ENCODE assay signal across 31 cellular contexts in the genomic region with DNA sequence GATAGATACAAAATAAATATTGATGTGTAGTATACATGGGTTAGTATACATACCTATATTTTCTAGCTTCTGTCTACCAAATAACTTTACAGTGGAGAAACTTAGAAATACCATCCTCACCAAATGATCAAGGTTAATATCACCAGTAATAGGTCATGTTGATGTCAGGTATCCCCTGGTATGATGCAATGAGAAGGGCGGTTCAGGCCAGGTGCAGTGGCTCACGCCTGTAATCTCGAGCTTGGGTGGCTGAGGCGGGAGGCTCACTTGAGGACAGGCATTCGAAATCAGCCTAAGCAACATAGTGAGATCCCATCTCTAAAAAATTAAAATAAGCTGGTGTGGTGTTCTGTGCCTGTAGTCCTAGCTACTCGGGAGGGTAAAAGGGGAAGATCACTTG. TPM values are rescaled to one million over a fixed set of nuclear protein-coding genes. Genes with fewer than 3 reads are reported as not detected.
A peak's percentile ranks its signal among the peaks of the same experiment; 100 is the strongest.
DNase-seq lines count a peak whose midpoint lies in the region; ATAC-seq, FAIRE-seq and TF ChIP-seq lines count a peak whose summit lies in the region.
"Had no signal": no experiment of that assay in that cellular context is flagged by ENCODE, and none has a peak within 500 bp of the region (broad histone marks: within the 10 kb centered on the region; RNA-seq: fewer than 3 reads in every experiment).

No MANE protein-coding gene starts in this region.

- H3K4me1 ChIP-seq in H1 (replicated peaks in 1 of 4; ENCODE audit: control insufficient read depth in 3 of 4, insufficient read depth in 4 of 4, low read length in 3 of 4), result no peaks in the 10 kb centered on the region; a peak in 1 of 7 replicates

- no peak overlapping the region for H3K4me3 ChIP-seq in H1 (ENCODE audit: extremely low read depth in 1 of 4, insufficient read depth in 2 of 4, low read depth in 3 of 4, low read length in 4 of 4)
- H3K4me3 ChIP-seq: BLaER1, GM12878 had no signal

- H3K9me3 ChIP-seq in H1 (ENCODE audit: insufficient read depth in 2 of 2, low read depth in 1 of 2, low read length in 1 of 2), result no peaks in the 10 kb centered on the region
- H3K9me3 ChIP-seq: BE2C had no signal

- no peak overlapping the region for H4K91ac ChIP-seq in H1 (replicated peaks; ENCODE audit: insufficient read length, low read length)

- H3K56ac ChIP-seq in H1 (replicated peaks; ENCODE audit: insufficient read length, low read depth, low read length), result no peak overlapping the region

- H2BK120ac ChIP-seq in H1 (replicated peaks; ENCODE audit: low read depth, low read length), result no peak overlapping the region

- H3K27ac ChIP-seq in H1 (ENCODE audit: low read depth, low read length), result no peak overlapping the region
- H3K27ac ChIP-seq: BLaER1 had no signal

- no peak for DNase-seq in H1 (ENCODE audit: low read depth in 1 of 2, low spot score in 2 of 2)
- DNase-seq in left lobe of liver (ENCODE audit: low spot score), result peak; percentile 12
- DNase-seq in posterior vena cava (ENCODE audit: low spot score), result peak; percentile 67
- DNase-seq in activated CD4-positive, alpha-beta T cell treated with anti-CD3 and anti-CD28 coated beads for 4 hours, result no peak
- DNase-seq in GM19238 (ENCODE audit: insufficient read length, low spot score), result no peak
- DNase-seq: 8988T; ACHN; BE2C; C1 segment of cervical spinal cord; CD4-positive, alpha-beta memory T cell; CD4-positive, CD25-positive, alpha-beta regulatory T cell; CD8-positive, alpha-beta memory T cell; COR-L47; DMS 273 treated with DMSO at 0.1 percent for 48 hours; DMS153; DMS53; DMS79; DND-41; EL; GDM1 had no signal

- no peak overlapping the region for H3K23ac ChIP-seq in H1 (ENCODE audit: insufficient read length)

- TF ChIP-seq CTCF in H1 (IDR thresholded peaks at IDR 0.05; ENCODE audit: control extremely low read depth in 1 of 3, insufficient read depth in 1 of 3, low read depth in 1 of 3, low read length in 3 of 3), result no peak

- no peaks in the 10 kb centered on the region for H4K20me1 ChIP-seq in H1 (replicated peaks in 1 of 2; ENCODE audit: control insufficient read depth in 1 of 2, insufficient read depth in 2 of 2, low read length in 2 of 2)
- H4K20me1 ChIP-seq: BLaER1 had no signal

- no peak for ATAC-seq in left lobe of liver
- ATAC-seq: GM12878 had no signal

- H3K36me3 ChIP-seq in H1 (ENCODE audit: control insufficient read depth in 2 of 4, insufficient read depth in 4 of 4, low read length in 3 of 4), result no peaks in the 10 kb centered on the region
- H3K36me3 ChIP-seq: BE2C, BLaER1 had no signal

- POLR2A ChIA-PET in H1 (lab: Charles Lee; ENCODE audit: partially characterized antibody), result interaction anchor here (1.6 kb wide), 1 partner anchor 10 kb away, joined by 3 read pairs; no protein-coding TSS in a partner anchor

- no peak overlapping the region for H2BK5ac ChIP-seq in H1 (ENCODE audit: low read depth, low read length)

- no peak overlapping the region for H4K8ac ChIP-seq in H1 (ENCODE audit: extremely low read depth, insufficient read depth, low read length)

- WGBS in H1 (ENCODE audit: extremely low coverage in 1 of 2, insufficient coverage in 1 of 2, insufficient read length in 1 of 2, insufficient replicate concordance in 2 of 2, low coverage in 1 of 2, low lambda C conversion rate in 2 of 2, missing lambda C conversion rate in 1 of 2), 2 experiments, result 82% methylated on average over 6 of the region's 6 CpGs; no CpG with 5 or more reads in 1 of the 2 experiments

- no peak for TF ChIP-seq POLR2A in H1 (IDR thresholded peaks at IDR 0.05; ENCODE audit: control extremely low read depth in 1 of 2, low read depth in 2 of 2, low read length in 2 of 2)

- FAIRE-seq in H1 (lab: Jason Lieb, UNC), result no peak
- FAIRE-seq: A204.1, GM12878, GM12892, GM18507, GM19239 had no signal

- H3K79me2 ChIP-seq in H1 (ENCODE audit: control insufficient read depth in 1 of 2, insufficient read depth in 2 of 2, low read length in 2 of 2), result no peaks in the 10 kb centered on the region

- no peak overlapping the region for H4K5ac ChIP-seq in H1 (ENCODE audit: insufficient read length, low read depth, low read length)

- no peaks in the 10 kb centered on the region for H3K79me1 ChIP-seq in H1 (ENCODE audit: low read depth, low read length)

- H3K27me3 ChIP-seq in H1 (replicated peaks in 1 of 4; ENCODE audit: control insufficient read depth in 3 of 4, extremely low read depth in 1 of 4, insufficient read depth in 3 of 4, low read length in 3 of 4), result no peaks in the 10 kb centered on the region
- H3K27me3 ChIP-seq: BE2C, BLaER1 had no signal

- TF ChIP-seq EP300 in H1 (IDR thresholded peaks at IDR 0.05; ENCODE audit: borderline replicate concordance in 1 of 2, low read depth in 2 of 2, low read length in 2 of 2), result no peak

- H3K9ac ChIP-seq in H1 (replicated peaks in 1 of 4; ENCODE audit: extremely low read depth in 1 of 4, low read depth in 3 of 4, low read length in 3 of 4), result no peak overlapping the region
- H3K9ac ChIP-seq: BLaER1 had no signal

- H2AK5ac ChIP-seq in H1 (ENCODE audit: low read depth, low read length), result no peak overlapping the region

- no peak overlapping the region for H3K18ac ChIP-seq in H1 (ENCODE audit: extremely low read depth, low read length)

- no peak for TF ChIP-seq RAD21 in H1 (IDR thresholded peaks at IDR 0.05 in 1 of 2, conservative IDR thresholded peaks at IDR 0.05 in 1 of 2; ENCODE audit: low read depth in 2 of 2, low read length in 2 of 2)

- no peak overlapping the region for H2AFZ ChIP-seq in H1 (ENCODE audit: low read length)

- intact Hi-C loops in posterior vena cava (cut with DNase I), result no loop called here

- CTCF ChIA-PET in H1 (lab: Charles Lee; ENCODE audit: partially characterized antibody), result interaction anchor here (0.6 to 17.4 kb wide), 7 partner anchors 9 to 140 kb away, joined by 3 to 367 read pairs (median 3); no protein-coding TSS in a partner anchor

- H3K4me2 ChIP-seq in H1 (ENCODE audit: insufficient read depth in 1 of 2, low read depth in 2 of 2, low read length in 2 of 2), result no peak overlapping the region
- H3K4me2 ChIP-seq: BLaER1 had no signal

- H2BK15ac ChIP-seq in H1 (ENCODE audit: low read length), result no peak overlapping the region

- H3K4ac ChIP-seq in H1 (replicated peaks; ENCODE audit: insufficient read length, low read depth, low read length), result no peak overlapping the region

- no peak overlapping the region for H2BK20ac ChIP-seq in H1 (ENCODE audit: low read length)

- H3K23me2 ChIP-seq in H1 (ENCODE audit: low read depth, low read length), result no peaks in the 10 kb centered on the region

- H3K14ac ChIP-seq in H1 (ENCODE audit: insufficient read length), result no peak overlapping the region

- no peak overlapping the region for H2BK12ac ChIP-seq in H1 (ENCODE audit: low read depth, low read length)

TF ChIP-seq in H1, 55 proteins besides CTCF, POLR2A, EP300 and RAD21:
- TF ChIP-seq CEBPB (IDR thresholded peaks at IDR 0.05; ENCODE audit: low read depth, low read length) (peak; percentile 49; the same call in 1 of the 2 replicates), TAF1 (IDR thresholded peaks at IDR 0.05; ENCODE audit: low read depth, low read length) (no peak)
TF ChIP-seq in H1: peak in this region for 1.

RNA-seq across cellular contexts. Expression of a gene that starts 38.6 kb away (rescaled TPM):
- total RNA-seq in H1 (2021; fragmentation: NEBNext Ultra II Directional; extraction: Animal tissue kit (Norgen Biotek cat#: 25700)), result not detected in 2 replicates
- not detected in 2 replicates for polyA plus RNA-seq in H1 (2011; rRNA removed)
- polyA plus RNA-seq in H1 (2011; cell fraction: cytosol; rRNA removed), result not detected
- not detected for polyA plus RNA-seq in H1 (2011; cell fraction: nucleus; rRNA removed)
- polyA plus RNA-seq in H1 (2012, experiment 1 of 2), result not detected in 4 replicates
- polyA plus RNA-seq in H1 (2012, experiment 2 of 2), result not detected
- not detected for polyA plus RNA-seq in H1 (2013, experiment 1 of 2)
- polyA plus RNA-seq in H1 (2013, experiment 2 of 2), result not detected
- not detected in 2 replicates for polyA minus RNA-seq in H1 (2011; rRNA and poly(A)+ RNA removed)
- polyA minus RNA-seq in H1 (2011; cell fraction: cytosol; rRNA and poly(A)+ RNA removed), result not detected
- polyA minus RNA-seq in H1 (2011; cell fraction: nucleus; rRNA and poly(A)+ RNA removed), result not detected
- total RNA-seq in left lobe of liver (not detected), posterior vena cava (not detected)
- total RNA-seq: A673; CD4-positive, alpha-beta memory T cell; CD4-positive, CD25-positive, alpha-beta regulatory T cell; CD8-positive, alpha-beta memory T cell; Daoy; G401; GM12878 had no signal
- polyA plus RNA-seq: AG04450; CD14-positive monocyte; CD4-positive, alpha-beta memory T cell; CD4-positive, CD25-positive, alpha-beta regulatory T cell; CD8-positive, alpha-beta memory T cell; GM12878 had no signal

Comparison
In these comparisons a context has a peak if more than half of its experiments do, and no peak if none do; other contexts are left out.
1. DNase-seq: peak in left lobe of liver (single experiment) and posterior vena cava (single experiment); none in H1 (0 of 2), activated CD4-positive, alpha-beta T cell treated with anti-CD3 and anti-CD28 coated beads for 4 hours (0 of 2) and GM19238 (single experiment).